8 cellular contexts compared by ENCODE assay signal in the genomic region with DNA sequence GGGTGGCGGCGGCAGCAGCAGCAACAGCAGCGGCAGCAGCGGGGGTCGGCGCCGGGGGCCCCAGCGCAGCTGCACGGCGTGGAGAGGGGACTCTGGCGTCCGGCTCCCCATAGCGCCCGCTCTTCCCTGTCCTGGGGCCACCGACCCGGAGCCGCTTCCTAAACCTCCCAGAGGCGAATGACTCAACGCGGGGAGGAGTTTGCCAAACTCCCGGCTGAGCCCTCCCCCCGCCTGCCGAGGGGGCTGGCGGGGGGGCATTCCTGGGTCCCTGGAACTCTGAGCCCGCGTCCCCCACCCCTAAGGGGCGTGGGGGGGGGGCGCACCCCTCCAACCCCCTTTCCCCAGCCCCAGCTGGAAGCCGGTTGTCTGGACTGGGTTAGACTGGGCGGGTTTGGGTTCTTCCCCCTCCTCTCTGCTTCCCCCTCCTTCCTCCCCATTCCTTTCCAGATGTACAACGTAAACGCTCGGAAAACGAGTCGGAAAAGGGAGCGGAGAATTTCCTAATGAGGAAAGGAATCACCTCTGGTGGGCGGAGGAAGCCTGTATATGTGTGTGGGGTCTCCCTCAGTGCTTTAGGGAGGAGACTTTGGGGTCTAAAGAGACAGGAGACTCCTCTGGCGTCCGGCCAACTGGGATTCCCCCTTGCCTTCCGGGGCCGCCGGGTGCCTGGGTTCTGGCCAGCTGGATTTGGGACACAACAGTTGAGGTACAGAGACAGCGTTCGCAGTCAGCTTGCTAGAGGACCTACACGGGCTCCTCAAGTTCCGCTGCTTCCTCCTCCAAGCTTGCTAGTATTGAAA. TPM values are rescaled to one million over a fixed set of nuclear protein-coding genes. Genes with fewer than 3 reads are reported as not detected.
DNase-seq lines count a peak whose midpoint lies in the region; ATAC-seq and TF ChIP-seq lines count a peak whose summit lies in the region.

TSS of gene ITGA5 (minus strand) at position 179 of the 800 bp plus-strand sequence. CDS start at position 111, 68 bp downstream.

- peaks cover 5% of the 10 kb centered on the region for H3K36me3 Mint-ChIP-seq in activated naive CD8-positive, alpha-beta T cell treated with anti-CD3 and anti-CD28 coated beads, Interleukin-2, amount 10 ng/mL, durations not matched to agents 7 days and 5 days

- H3K36me3 ChIP-seq in ES-I3 (ENCODE audit: insufficient read depth, low read length) (no peaks in the 10 kb centered on the region), PC-9 (ENCODE audit: low read depth) (no peaks in the 10 kb centered on the region), osteoblast (ENCODE audit: insufficient read depth, low read length) (peaks cover 6% of the 10 kb centered on the region)

- no TSS peak for BruUV-seq in PC-9 (replicated peaks; lab: Mats Ljungman, UMichigan)

- peaks cover 25% of the 10 kb centered on the region for H3K27me3 Mint-ChIP-seq in activated naive CD8-positive, alpha-beta T cell treated with anti-CD3 and anti-CD28 coated beads, Interleukin-2, amount 10 ng/mL, durations not matched to agents 7 days and 5 days

- DNase-seq in PC-9 (peak; percentile 44 to 63), Right ventricle myocardium superior (peak; percentile 87), osteoblast (ENCODE audit: insufficient read length, low spot score, missing footprints) (peak; percentile 98), putamen (ENCODE audit: low spot score) (no peak)
- peak; percentile 50 for DNase-seq in activated naive CD8-positive, alpha-beta T cell treated with anti-CD3 and anti-CD28 coated beads, Interleukin-2, amount 10 ng/mL, durations not matched to agents 7 days and 5 days

- no peak within 1 kb of the TSS for H3K27ac ChIP-seq in PC-9
- peak within 1 kb of the TSS; percentile 90 for H3K27ac ChIP-seq in osteoblast (ENCODE audit: low read depth, low read length)

- H3K9me3 Mint-ChIP-seq in activated naive CD8-positive, alpha-beta T cell treated with anti-CD3 and anti-CD28 coated beads, Interleukin-2, amount 10 ng/mL, durations not matched to agents 7 days and 5 days, result no peaks in the 10 kb centered on the region

- H3K4me1 ChIP-seq in ES-I3 (ENCODE audit: insufficient read depth, low read length), result peaks cover 29% of the 10 kb centered on the region
- peaks cover 57% of the 10 kb centered on the region for H3K4me1 ChIP-seq in PC-9 (replicated peaks; ENCODE audit: insufficient read depth)
- peaks cover 75% of the 10 kb centered on the region for H3K4me1 ChIP-seq in osteoblast (ENCODE audit: insufficient read depth, low read length)

- H3K79me2 ChIP-seq in PC-9 (ENCODE audit: low read depth) (peaks cover 31% of the 10 kb centered on the region), osteoblast (ENCODE audit: insufficient read depth, low read length) (peaks cover 56% of the 10 kb centered on the region)

- H3K27ac Mint-ChIP-seq in activated naive CD8-positive, alpha-beta T cell treated with anti-CD3 and anti-CD28 coated beads, Interleukin-2, amount 10 ng/mL, durations not matched to agents 7 days and 5 days, result peak within 1 kb of the TSS; percentile 89

- H3K27me3 ChIP-seq in PC-9 (ENCODE audit: insufficient read depth, low read depth) (no peaks in the 10 kb centered on the region), osteoblast (ENCODE audit: insufficient read depth, low read length) (no peaks in the 10 kb centered on the region)

- POLR2A ChIA-PET in PC-9 (lab: Charles Lee; ENCODE audit: unreplicated experiment), result no interaction called here
- POLR2A ChIA-PET in activated naive CD8-positive, alpha-beta T cell treated with anti-CD3 and anti-CD28 coated beads, Interleukin-2, amount 10 ng/mL, durations not matched to agents 7 days and 5 days (lab: Charles Lee), result interaction anchor here (0.7 to 1.8 kb wide), 6 partner anchors 8 to 133 kb away, joined by 3 to 6 read pairs (median 4); partner anchors contain the start of gene NCKAP1L

- H3K9ac ChIP-seq in ES-I3 (ENCODE audit: low read depth, low read length), result peak within 1 kb of the TSS; percentile 78

- peak within 1 kb of the TSS; percentile 91 for H3K4me3 Mint-ChIP-seq in activated naive CD8-positive, alpha-beta T cell treated with anti-CD3 and anti-CD28 coated beads, Interleukin-2, amount 10 ng/mL, durations not matched to agents 7 days and 5 days

- H3K4me1 Mint-ChIP-seq in activated naive CD8-positive, alpha-beta T cell treated with anti-CD3 and anti-CD28 coated beads, Interleukin-2, amount 10 ng/mL, durations not matched to agents 7 days and 5 days, result peaks cover 32% of the 10 kb centered on the region

- TF ChIP-seq CTCF in PC-9 (conservative IDR thresholded peaks at IDR 0.05) (no peak), osteoblast (IDR thresholded peaks at IDR 0.05; ENCODE audit: extremely low read depth, low read depth, low read length) (no peak)

- H3K4me2 ChIP-seq in PC-9 (peak within 1 kb of the TSS; percentile 95), osteoblast (ENCODE audit: insufficient read depth, low read length) (peak within 1 kb of the TSS; percentile 85)

- H3K9me2 ChIP-seq in PC-9 (ENCODE audit: insufficient read depth), result no peaks in the 10 kb centered on the region

- H4K20me1 ChIP-seq in PC-9 (ENCODE audit: insufficient read depth) (no peaks in the 10 kb centered on the region), osteoblast (ENCODE audit: insufficient read depth, low read length) (peaks cover 20% of the 10 kb centered on the region)

- H3K9me3 ChIP-seq in ES-I3 (ENCODE audit: control insufficient read depth, insufficient read depth, low read length) (no peaks in the 10 kb centered on the region), PC-9 (ENCODE audit: insufficient read depth, low read depth) (no peaks in the 10 kb centered on the region), osteoblast (ENCODE audit: low read depth, low read length) (no peaks in the 10 kb centered on the region)

- ATAC-seq in activated naive CD8-positive, alpha-beta T cell treated with anti-CD3 and anti-CD28 coated beads, Interleukin-2, amount 10 ng/mL, durations not matched to agents 7 days and 5 days (ENCODE audit: low read depth), result peak; percentile 31
- ATAC-seq in Right ventricle myocardium superior (ENCODE audit: poor library complexity) (peak; percentile 84), GM18511 (IDR thresholded peaks at IDR 0.05; ENCODE audit: unreplicated experiment) (no peak), GM19467 (IDR thresholded peaks at IDR 0.05; ENCODE audit: unreplicated experiment) (no peak)

- H3F3A ChIP-seq in PC-9 (ENCODE audit: insufficient read depth, low read depth), result peaks cover 24% of the 10 kb centered on the region

- H3K4me3 ChIP-seq in PC-9 (peak within 1 kb of the TSS; percentile 92), osteoblast (ENCODE audit: insufficient read depth, low read length) (peak within 1 kb of the TSS; percentile 80)

- intact Hi-C loops in PC-9 (cut with micrococcal nuclease; ENCODE audit: unreplicated experiment), result no loop called here
- intact Hi-C loops in Right ventricle myocardium superior (cut with DNase I), result no loop called here

- H2AFZ ChIP-seq in PC-9 (peak within 1 kb of the TSS; percentile 88), osteoblast (ENCODE audit: low read length) (peak within 1 kb of the TSS; percentile 84)

- CTCF ChIA-PET in PC-9 (lab: Charles Lee), result interaction anchor here (0.5 to 2.8 kb wide), 3 partner anchors 12 to 205 kb away, joined by 3 to 13 read pairs (median 8); no protein-coding TSS in a partner anchor

RNA-seq across cellular contexts. Expression of gene ITGA5, which starts in this region (rescaled TPM):
- total RNA-seq in PC-9 (2021) (26.7 and 28.4 TPM in 2 replicates), Right ventricle myocardium superior (51.6 TPM), osteoblast (336 and 401 TPM in 2 replicates)
- total RNA-seq in activated naive CD8-positive, alpha-beta T cell treated with anti-CD3 and anti-CD28 coated beads, Interleukin-2, amount 10 ng/mL, durations not matched to agents 7 days and 5 days, result 10 to 100 TPM; 84.5 to 90.6 TPM

Comparison
In these comparisons a context has a peak if more than half of its experiments do, and no peak if none do; other contexts are left out.
1. ATAC-seq: peak in activated naive CD8-positive, alpha-beta T cell treated with anti-CD3 and anti-CD28 coated beads, Interleukin-2, amount 10 ng/mL, durations not matched to agents 7 days and 5 days (single experiment) and Right ventricle myocardium superior (single experiment); none in GM18511 (single experiment) and GM19467 (single experiment).